24 cellular contexts compared by ENCODE assay signal in genomic region chr4:146252941-146253340, GRCh38. TPM values are rescaled to one million over a fixed set of nuclear protein-coding genes. Genes with fewer than 3 reads are reported as not detected.
DNase-seq lines count a peak whose midpoint lies in the region; ATAC-seq, FAIRE-seq and TF ChIP-seq lines count a peak whose summit lies in the region.
"Had no signal": no experiment of that assay in that cellular context is flagged by ENCODE, and none has a peak within 500 bp of the region (broad histone marks: within the 10 kb centered on the region; RNA-seq: fewer than 3 reads in every experiment).

No MANE protein-coding gene starts in this region.

- H3K9me3 ChIP-seq in mucosa of descending colon (no peaks in the 10 kb centered on the region), left ventricle myocardium inferior (replicated peaks) (no peaks in the 10 kb centered on the region), hepatocyte (ENCODE audit: low read depth) (no peaks in the 10 kb centered on the region)
- H3K9me3 ChIP-seq: BLaER1, Caco-2 had no signal

- DNase-seq in GM18507 (ENCODE audit: extremely low spot score, insufficient read length, low read depth) (no peak), mucosa of descending colon (no peak), left ventricle myocardium inferior (no peak), hepatocyte (ENCODE audit: low spot score) (no peak)
- DNase-seq: Caco-2; CD4-positive, CD25-positive, alpha-beta regulatory T cell; CD8-positive, alpha-beta T cell; DMS 273 treated with DMSO at 0.1 percent for 48 hours; DMS79; EL; GDM1; H9 had no signal

- intact Hi-C loops in mucosa of descending colon (cut with DNase I, micrococcal nuclease) (no loop called here), left ventricle myocardium inferior (cut with micrococcal nuclease) (no loop called here)

- H3K4me2 ChIP-seq in hepatocyte = no peak overlapping the region
- H3K4me2 ChIP-seq: BLaER1, GM23338 had no signal

- H4K20me1 ChIP-seq in hepatocyte (ENCODE audit: insufficient read depth, poor library complexity, severe bottlenecking) = no peaks in the 10 kb centered on the region
- H4K20me1 ChIP-seq: BLaER1 had no signal

- 88% methylated on average over 2 of the region's 2 CpGs for WGBS in hepatocyte (ENCODE audit: low lambda C conversion rate, missing lambda C conversion rate)

- TF ChIP-seq CTCF in 22Rv1 (IDR thresholded peaks at IDR 0.05) = no peak
- no peak for TF ChIP-seq CTCF in VCaP (conservative IDR thresholded peaks at IDR 0.05)
- no peak for TF ChIP-seq CTCF in mucosa of descending colon (IDR thresholded peaks at IDR 0.05)
- TF ChIP-seq CTCF in left ventricle myocardium inferior (IDR thresholded peaks at IDR 0.05; ENCODE audit: borderline replicate concordance) = no peak
- TF ChIP-seq CTCF in hepatocyte (IDR thresholded peaks at IDR 0.05; ENCODE audit: poor library complexity) = no peak

- H3K27me3 ChIP-seq in left ventricle myocardium inferior (ENCODE audit: low read depth) (no peaks in the 10 kb centered on the region), hepatocyte (no peaks in the 10 kb centered on the region)
- H3K27me3 ChIP-seq: BLaER1 had no signal

- FAIRE-seq in GM18507 (lab: Jason Lieb, UNC) = peak; percentile 39
- FAIRE-seq: D721Med, GM12878 had no signal

- peak overlapping the region; percentile 19; the same call in 1 of the 2 replicates for H3K27ac ChIP-seq in 22Rv1
- peak overlapping the region; percentile 1; the same call in 1 of the 2 replicates for H3K27ac ChIP-seq in VCaP
- no peak overlapping the region for H3K27ac ChIP-seq in left ventricle myocardium inferior (replicated peaks)
- H3K27ac ChIP-seq in hepatocyte = no peak overlapping the region
- H3K27ac ChIP-seq: BLaER1, C4-2B had no signal

- no peaks in the 10 kb centered on the region for H3K79me2 ChIP-seq in hepatocyte

- H2AFZ ChIP-seq in hepatocyte = no peak overlapping the region
- H2AFZ ChIP-seq: GM23338 had no signal

- H3K4me1 ChIP-seq in mucosa of descending colon (ENCODE audit: low read depth) (no peaks in the 10 kb centered on the region), left ventricle myocardium inferior (no peaks in the 10 kb centered on the region), hepatocyte (ENCODE audit: insufficient read depth) (peaks cover 3% of the 10 kb centered on the region)
- H3K4me1 ChIP-seq: BLaER1 had no signal

- no peaks in the 10 kb centered on the region for H3K36me3 ChIP-seq in mucosa of descending colon (ENCODE audit: low read depth)
- H3K36me3 ChIP-seq in left ventricle myocardium inferior = peaks cover 6% of the 10 kb centered on the region
- H3K36me3 ChIP-seq in hepatocyte (replicated peaks; ENCODE audit: insufficient read depth, low read depth) = no peaks in the 10 kb centered on the region
- H3K36me3 ChIP-seq: BLaER1 had no signal

- H3K4me3 ChIP-seq in mucosa of descending colon (no peak overlapping the region), left ventricle myocardium inferior (no peak overlapping the region), hepatocyte (no peak overlapping the region)
- H3K4me3 ChIP-seq: BLaER1, GM12878, GM23338 had no signal

- ATAC-seq in mucosa of descending colon (peak; percentile 63), HG02610 (IDR thresholded peaks at IDR 0.05; ENCODE audit: unreplicated experiment) (no peak)
- ATAC-seq: CD8-positive, alpha-beta T cell; GM12878; GM23338; HCT116 had no signal

- H3K9me2 ChIP-seq in hepatocyte (replicated peaks; ENCODE audit: insufficient read depth) = no peaks in the 10 kb centered on the region

RNA-seq across cellular contexts. Expression of gene REELD1, which starts 38.6 kb away (rescaled TPM):
- total RNA-seq in mucosa of descending colon = under 1 TPM in 2 of 3 donors, not detected in 1; 0.29 to 0.31 TPM
- total RNA-seq in left ventricle myocardium inferior = not detected
- not detected in 2 replicates for total RNA-seq in hepatocyte
- polyA plus RNA-seq in hepatocyte = 0.44 TPM in 1 of 2 replicates, not detected in the other
- total RNA-seq: A172; Caco-2; CD4-positive, CD25-positive, alpha-beta regulatory T cell; GM23338; H4; H9 had no signal
- polyA plus RNA-seq: AG04450; CD4-positive, CD25-positive, alpha-beta regulatory T cell had no signal

Comparison
In these comparisons a context has a peak if more than half of its experiments do, and no peak if none do; other contexts are left out.
1. H3K27ac ChIP-seq: peak in 22Rv1 (single experiment) and VCaP (single experiment); none in left ventricle myocardium inferior (single experiment) and hepatocyte (single experiment).